ENCODE assay signal across 7 cellular contexts in the genomic region with DNA sequence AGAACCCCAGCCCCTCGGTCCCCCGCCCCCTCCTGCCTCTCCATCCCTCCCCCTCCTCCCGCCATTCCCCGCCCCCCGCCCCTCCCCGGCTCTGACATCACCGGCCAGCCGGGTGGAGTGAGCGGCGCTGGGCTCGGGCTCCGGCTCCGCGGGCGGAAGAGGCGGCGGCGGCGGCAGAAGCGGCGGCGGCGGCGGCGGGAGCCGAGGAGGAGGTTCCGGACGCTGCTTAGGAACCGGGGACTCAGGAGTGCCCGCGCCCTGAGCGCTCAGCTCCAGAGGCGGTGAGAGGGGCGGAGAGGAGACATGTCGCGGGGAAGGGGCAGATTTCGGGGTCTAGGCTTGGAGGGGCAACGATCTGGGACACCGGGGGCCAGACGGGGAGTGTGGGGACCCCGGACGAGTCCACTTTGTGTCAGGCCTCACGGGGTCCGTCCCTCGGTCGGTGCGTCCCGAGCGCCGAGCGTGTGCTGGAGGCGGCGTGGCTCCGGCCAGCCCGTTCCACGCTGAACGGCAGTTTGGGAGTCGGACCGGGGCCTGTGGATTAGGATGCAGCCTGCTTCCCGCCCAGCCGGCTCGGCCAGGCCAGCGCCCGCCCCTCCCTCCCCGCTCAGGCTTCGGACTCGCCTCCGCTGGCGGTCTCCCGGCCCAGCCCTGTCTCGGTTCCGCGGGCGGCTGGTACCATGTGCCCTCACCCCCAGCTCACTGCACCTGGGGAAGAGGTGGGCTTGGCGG. TPM values are rescaled to one million over a fixed set of nuclear protein-coding genes. Genes with fewer than 3 reads are reported as not detected.
DNase-seq lines count a peak whose midpoint lies in the region; ATAC-seq, FAIRE-seq and TF ChIP-seq lines count a peak whose summit lies in the region.

Gene PEA15, plus strand, starts transcription at position 143 of the 732 bp plus-strand sequence. CDS start 6,161 bp downstream, outside the sequence.

- H3K23ac ChIP-seq in mesenchymal stem cell (ENCODE audit: low read length in 2 of 2) = peak within 1 kb of the TSS in 1 of 2 experiments; percentile 75

- WGBS in mesenchymal stem cell = under 1% methylated on average over 50 of the region's 75 CpGs

- peak within 1 kb of the TSS; percentile 94 to 99 for H3K18ac ChIP-seq in mesenchymal stem cell (ENCODE audit: low read depth in 1 of 2, low read length in 2 of 2)

- H4K91ac ChIP-seq in mesenchymal stem cell (ENCODE audit: low read length) = peak within 1 kb of the TSS; percentile 94

- POLR2A ChIA-PET in activated CD8-positive, alpha-beta memory T cell treated with anti-CD3 and anti-CD28 coated beads for 36 hours (lab: Charles Lee) = no interaction called here

- H2AK5ac ChIP-seq in mesenchymal stem cell (ENCODE audit: low read length, severe bottlenecking) = peak within 1 kb of the TSS; percentile 66

- peaks cover 4% of the 10 kb centered on the region for H3K36me3 Mint-ChIP-seq in effector memory CD8-positive, alpha-beta T cell (ENCODE audit: insufficient read depth)

- H2BK5ac ChIP-seq in mesenchymal stem cell (ENCODE audit: low read depth, low read length, poor library complexity, severe bottlenecking) = peak within 1 kb of the TSS; percentile 60

- peak; percentile 40 for ATAC-seq in HG02763 (IDR thresholded peaks at IDR 0.05; ENCODE audit: unreplicated experiment)
- peak; percentile 85 for ATAC-seq in effector memory CD8-positive, alpha-beta T cell (replicated peaks)

- H3K27me3 ChIP-seq in mesenchymal stem cell (ENCODE audit: control insufficient read depth in 1 of 2, insufficient read depth in 1 of 2, low read length in 2 of 2) = no peaks in the 10 kb centered on the region

- peak within 1 kb of the TSS; percentile 94 for H3K27ac ChIP-seq in mesenchymal stem cell (ENCODE audit: low read length, poor library complexity, severe bottlenecking)

- H3K4me1 ChIP-seq in mesenchymal stem cell (ENCODE audit: control insufficient read depth, insufficient read depth, low read depth, low read length) = peaks cover 32% of the 10 kb centered on the region

- H3K4ac ChIP-seq in mesenchymal stem cell (ENCODE audit: low read depth in 1 of 2, low read length in 2 of 2) = peak within 1 kb of the TSS; percentile 77 to 99

- H3K36me3 ChIP-seq in mesenchymal stem cell (ENCODE audit: control insufficient read depth in 1 of 2, insufficient read depth in 2 of 2, low read depth in 1 of 2, low read length in 2 of 2) = peaks cover 25 to 37% of the 10 kb centered on the region in 2 experiments

- H3K14ac ChIP-seq in mesenchymal stem cell (ENCODE audit: low read length in 2 of 2) = peak within 1 kb of the TSS; percentile 9 to 99

- no peaks in the 10 kb centered on the region for H3K27me3 Mint-ChIP-seq in effector memory CD8-positive, alpha-beta T cell

- H2BK15ac ChIP-seq in mesenchymal stem cell (ENCODE audit: low read depth, poor library complexity, severe bottlenecking) = peak within 1 kb of the TSS; percentile 73

- peak within 1 kb of the TSS; percentile 88 to 97 for H3K4me3 ChIP-seq in mesenchymal stem cell (ENCODE audit: insufficient read depth in 1 of 2, low read depth in 1 of 2, low read length in 2 of 2)

- CTCF ChIA-PET in activated CD8-positive, alpha-beta memory T cell treated with anti-CD3 and anti-CD28 coated beads for 36 hours (lab: Charles Lee) = interaction anchor here (0.6 to 1.7 kb wide), 4 partner anchors 12 to 281 kb away, joined by 3 to 5 read pairs (median 3); partner anchors contain the start of gene IGSF8

- peak; percentile 79 for DNase-seq in GM12892 (ENCODE audit: insufficient read length)
- peak; percentile 19 for DNase-seq in NCI-H510A treated with DMSO at 0.1 percent for 48 hours (lab: John Stamatoyannopoulos, UW)
- DNase-seq in effector memory CD8-positive, alpha-beta T cell = peak; percentile 49 to 59 (median 58)
- peak; percentile 77 for DNase-seq in mesenchymal stem cell
- DNase-seq in stimulated activated CD8-positive, alpha-beta memory T cell treated with anti-CD3 and anti-CD28 coated beads, Interleukin-12 subunit alpha, Interleukin-12 subunit beta, amount 100 ng/mL, for 24 hours (ENCODE audit: extremely low read depth) = peak; percentile 42

- peak within 1 kb of the TSS; percentile 21 to 90 for H3K27ac Mint-ChIP-seq in effector memory CD8-positive, alpha-beta T cell

- no peaks in the 10 kb centered on the region for H3K9me3 Mint-ChIP-seq in effector memory CD8-positive, alpha-beta T cell

- peak; percentile 14 for FAIRE-seq in GM12892 (lab: Jason Lieb, UNC)

- peak within 1 kb of the TSS; percentile 90 for H4K8ac ChIP-seq in mesenchymal stem cell (ENCODE audit: low read length)

- peaks cover 26 to 27% of the 10 kb centered on the region in 2 donors for H3K4me1 Mint-ChIP-seq in effector memory CD8-positive, alpha-beta T cell (ENCODE audit: low read depth in 2 of 2)

- H3K4me2 ChIP-seq in mesenchymal stem cell (ENCODE audit: low read length, poor library complexity, severe bottlenecking) = peak within 1 kb of the TSS; percentile 83

- H3K9ac ChIP-seq in mesenchymal stem cell (ENCODE audit: low read length) = peak within 1 kb of the TSS; percentile 95

- H2BK12ac ChIP-seq in mesenchymal stem cell (ENCODE audit: low read length in 2 of 2) = peak within 1 kb of the TSS; percentile 39 to 80

- H2AFZ ChIP-seq in mesenchymal stem cell (ENCODE audit: low read depth, low read length) = peak within 1 kb of the TSS; percentile 70

- peak within 1 kb of the TSS; percentile 90 for H2BK120ac ChIP-seq in mesenchymal stem cell (ENCODE audit: low read depth, low read length)

- H3K79me1 ChIP-seq in mesenchymal stem cell (replicated peaks; ENCODE audit: low read length, poor library complexity, severe bottlenecking) = peaks cover 3% of the 10 kb centered on the region

- no peak for TF ChIP-seq POLR2A in GM12892 (IDR thresholded peaks at IDR 0.05; ENCODE audit: low read depth, low read length)

- no peaks in the 10 kb centered on the region for H3K9me3 ChIP-seq in mesenchymal stem cell (ENCODE audit: control insufficient read depth, low read length)

- peak within 1 kb of the TSS; percentile 83 to 89 for H3K4me3 Mint-ChIP-seq in effector memory CD8-positive, alpha-beta T cell

RNA-seq across cellular contexts. Expression of gene PEA15, which starts in this region (rescaled TPM):
- 61.6 TPM for polyA plus RNA-seq in GM12892 (2012; ENCODE audit: missing spikeins)
- total RNA-seq in activated CD8-positive, alpha-beta memory T cell treated with anti-CD3 and anti-CD28 coated beads for 36 hours = 10 to 100 TPM; 78.4 to 81.3 TPM
- 323 TPM for polyA plus RNA-seq in mesenchymal stem cell (2013, experiment 1 of 2)
- polyA plus RNA-seq in mesenchymal stem cell (2013, experiment 2 of 2) = 331 TPM

Comparison
In these comparisons a context has a peak if more than half of its experiments do, and no peak if none do; other contexts are left out.
1. Peak in every context shown above with its lines: DNase-seq, ATAC-seq, H3K4me3 ChIP-seq and H3K27ac ChIP-seq.
2. DNase-seq: peak in every context shown above with its lines; median percentile 79 in GM12892; 77 in mesenchymal stem cell; 58 in effector memory CD8-positive, alpha-beta T cell; 42 in stimulated activated CD8-positive, alpha-beta memory T cell treated with anti-CD3 and anti-CD28 coated beads, Interleukin-12 subunit alpha, Interleukin-12 subunit beta, amount 100 ng/mL, for 24 hours; 19 in NCI-H510A treated with DMSO at 0.1 percent for 48 hours.